Comparison of ENCODE assay signal across 1 cellular context in the genomic region with DNA sequence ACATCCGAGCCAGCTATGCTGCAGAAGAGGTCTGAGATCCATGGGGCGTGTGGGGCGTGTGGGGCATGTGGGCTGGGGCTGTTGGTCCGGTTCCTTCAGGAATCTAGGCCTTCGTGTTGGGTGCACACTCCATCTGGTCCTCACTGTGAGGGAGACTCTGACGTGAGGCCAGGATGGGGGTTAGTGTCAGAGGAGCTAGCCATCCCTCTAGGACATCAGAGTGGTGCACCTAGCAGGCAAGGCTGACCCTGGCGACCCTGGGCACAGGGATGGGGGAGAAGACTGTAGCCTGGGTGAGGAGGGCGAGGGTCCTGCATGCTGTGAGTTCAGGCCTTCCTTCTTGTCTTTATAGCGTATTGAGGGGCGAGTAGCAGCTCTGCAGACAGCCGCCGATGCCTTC.
TF ChIP-seq lines count a peak whose summit lies in the region.

No MANE protein-coding gene starts in this region.

TF ChIP-seq in IMR-90, 13 proteins besides CTCF, POLR2A, EP300 and RAD21:
- TF ChIP-seq CHD1 (IDR thresholded peaks at IDR 0.05; ENCODE audit: low read depth, low read length) (no peak), RCOR1 (IDR thresholded peaks at IDR 0.05; ENCODE audit: insufficient replicate concordance, low read length) (no peak), NFE2L2 (IDR thresholded peaks at IDR 0.05; ENCODE audit: low read depth, low read length) (no peak), MXI1 (IDR thresholded peaks at IDR 0.05; ENCODE audit: borderline replicate concordance, low read depth, low read length) (no peak), RFX5 (IDR thresholded peaks at IDR 0.05; ENCODE audit: low read depth, low read length) (no peak), CEBPB (IDR thresholded peaks at IDR 0.05; ENCODE audit: low read depth, low read length) (no peak), BHLHE40 (IDR thresholded peaks at IDR 0.05; ENCODE audit: low read depth, low read length) (no peak), MAFK (IDR thresholded peaks at IDR 0.05; ENCODE audit: low read depth, low read length) (no peak), FOS (IDR thresholded peaks at IDR 0.05; ENCODE audit: low read depth, low read length) (no peak), SMC3 (IDR thresholded peaks at IDR 0.05; ENCODE audit: low read depth, low read length) (no peak), MAZ (IDR thresholded peaks at IDR 0.05; ENCODE audit: borderline replicate concordance, low read depth, low read length) (no peak)
- TF ChIP-seq, protein P1, sequence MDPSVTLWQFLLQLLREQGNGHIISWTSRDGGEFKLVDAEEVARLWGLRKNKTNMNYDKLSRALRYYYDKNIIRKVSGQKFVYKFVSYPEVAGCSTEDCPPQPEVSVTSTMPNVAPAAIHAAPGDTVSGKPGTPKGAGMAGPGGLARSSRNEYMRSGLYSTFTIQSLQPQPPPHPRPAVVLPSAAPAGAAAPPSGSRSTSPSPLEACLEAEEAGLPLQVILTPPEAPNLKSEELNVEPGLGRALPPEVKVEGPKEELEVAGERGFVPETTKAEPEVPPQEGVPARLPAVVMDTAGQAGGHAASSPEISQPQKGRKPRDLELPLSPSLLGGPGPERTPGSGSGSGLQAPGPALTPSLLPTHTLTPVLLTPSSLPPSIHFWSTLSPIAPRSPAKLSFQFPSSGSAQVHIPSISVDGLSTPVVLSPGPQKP (IDR thresholded peaks at IDR 0.05; ENCODE audit: borderline replicate concordance, low read depth, low read length): no peak
- TF ChIP-seq, protein P2, sequence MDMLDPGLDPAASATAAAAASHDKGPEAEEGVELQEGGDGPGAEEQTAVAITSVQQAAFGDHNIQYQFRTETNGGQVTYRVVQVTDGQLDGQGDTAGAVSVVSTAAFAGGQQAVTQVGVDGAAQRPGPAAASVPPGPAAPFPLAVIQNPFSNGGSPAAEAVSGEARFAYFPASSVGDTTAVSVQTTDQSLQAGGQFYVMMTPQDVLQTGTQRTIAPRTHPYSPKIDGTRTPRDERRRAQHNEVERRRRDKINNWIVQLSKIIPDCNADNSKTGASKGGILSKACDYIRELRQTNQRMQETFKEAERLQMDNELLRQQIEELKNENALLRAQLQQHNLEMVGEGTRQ (IDR thresholded peaks at IDR 0.05; ENCODE audit: low read depth, low read length): no peak
